In the genomic region with DNA sequence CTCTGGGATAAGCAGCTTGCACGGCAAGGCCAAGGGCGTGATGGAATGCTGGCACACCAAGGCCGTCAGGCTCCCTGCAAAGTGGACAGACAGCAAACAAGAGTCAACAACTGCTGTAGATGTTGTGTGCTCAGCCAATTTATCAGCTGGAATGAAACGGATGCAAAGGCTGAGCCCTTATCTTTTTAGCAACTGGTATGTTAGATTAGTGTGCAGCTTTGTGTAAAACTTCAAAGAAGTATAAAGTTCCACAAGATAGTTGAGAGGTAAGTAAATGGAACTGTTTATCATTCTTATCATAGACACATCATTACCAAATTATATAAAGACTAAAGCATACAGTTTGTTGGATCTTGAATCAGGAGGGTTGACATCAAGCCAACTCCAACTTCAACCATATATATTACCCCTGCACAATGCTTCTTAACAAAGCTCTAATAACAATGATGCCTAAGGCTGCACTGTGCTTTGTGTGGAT, we compare ENCODE assay signal across 1 cellular context.
TF ChIP-seq lines count a peak whose summit lies in the region.

No MANE protein-coding gene starts in this region.

TF ChIP-seq in HepG2, 621 proteins besides CTCF, POLR2A, EP300 and RAD21 (continued from another document and continues in another):
- TF ChIP-seq, protein P1, sequence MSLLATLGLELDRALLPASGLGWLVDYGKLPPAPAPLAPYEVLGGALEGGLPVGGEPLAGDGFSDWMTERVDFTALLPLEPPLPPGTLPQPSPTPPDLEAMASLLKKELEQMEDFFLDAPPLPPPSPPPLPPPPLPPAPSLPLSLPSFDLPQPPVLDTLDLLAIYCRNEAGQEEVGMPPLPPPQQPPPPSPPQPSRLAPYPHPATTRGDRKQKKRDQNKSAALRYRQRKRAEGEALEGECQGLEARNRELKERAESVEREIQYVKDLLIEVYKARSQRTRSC (CRISPR knock-in tag; IDR thresholded peaks at IDR 0.05; ENCODE audit: low read depth) = no peak
- TF ChIP-seq YEATS2 (CRISPR knock-in tag; IDR thresholded peaks at IDR 0.05; ENCODE audit: borderline replicate concordance) = no peak
- TF ChIP-seq, protein P2, sequence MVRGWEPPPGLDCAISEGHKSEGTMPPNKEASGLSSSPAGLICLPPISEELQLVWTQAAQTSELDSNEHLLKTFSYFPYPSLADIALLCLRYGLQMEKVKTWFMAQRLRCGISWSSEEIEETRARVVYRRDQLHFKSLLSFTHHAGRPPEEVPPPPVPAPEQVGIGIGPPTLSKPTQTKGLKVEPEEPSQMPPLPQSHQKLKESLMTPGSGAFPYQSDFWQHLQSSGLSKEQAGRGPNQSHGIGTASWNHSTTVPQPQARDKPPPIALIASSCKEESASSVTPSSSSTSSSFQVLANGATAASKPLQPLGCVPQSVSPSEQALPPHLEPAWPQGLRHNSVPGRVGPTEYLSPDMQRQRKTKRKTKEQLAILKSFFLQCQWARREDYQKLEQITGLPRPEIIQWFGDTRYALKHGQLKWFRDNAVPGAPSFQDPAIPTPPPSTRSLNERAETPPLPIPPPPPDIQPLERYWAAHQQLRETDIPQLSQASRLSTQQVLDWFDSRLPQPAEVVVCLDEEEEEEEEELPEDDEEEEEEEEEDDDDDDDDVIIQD (CRISPR knock-in tag; IDR thresholded peaks at IDR 0.05; ENCODE audit: low read depth) = no peak
- TF ChIP-seq JUND (CRISPR knock-in tag; IDR thresholded peaks at IDR 0.05) = peak; percentile 12
- peak; percentile 34; the same call in 1 of the 2 replicates for TF ChIP-seq DMAP1 (CRISPR knock-in tag; IDR thresholded peaks at IDR 0.05)
- TF ChIP-seq MXD1 (CRISPR knock-in tag; IDR thresholded peaks at IDR 0.05) = no peak
- TF ChIP-seq, protein P3, sequence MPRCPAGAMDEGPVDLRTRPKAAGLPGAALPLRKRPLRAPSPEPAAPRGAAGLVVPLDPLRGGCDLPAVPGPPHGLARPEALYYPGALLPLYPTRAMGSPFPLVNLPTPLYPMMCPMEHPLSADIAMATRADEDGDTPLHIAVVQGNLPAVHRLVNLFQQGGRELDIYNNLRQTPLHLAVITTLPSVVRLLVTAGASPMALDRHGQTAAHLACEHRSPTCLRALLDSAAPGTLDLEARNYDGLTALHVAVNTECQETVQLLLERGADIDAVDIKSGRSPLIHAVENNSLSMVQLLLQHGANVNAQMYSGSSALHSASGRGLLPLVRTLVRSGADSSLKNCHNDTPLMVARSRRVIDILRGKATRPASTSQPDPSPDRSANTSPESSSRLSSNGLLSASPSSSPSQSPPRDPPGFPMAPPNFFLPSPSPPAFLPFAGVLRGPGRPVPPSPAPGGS (CRISPR knock-in tag; IDR thresholded peaks at IDR 0.05) = no peak; the same call in 1 of the 2 replicates
- no peak for TF ChIP-seq AHDC1 (CRISPR knock-in tag; IDR thresholded peaks at IDR 0.05; ENCODE audit: borderline replicate concordance)
- TF ChIP-seq, protein P4, sequence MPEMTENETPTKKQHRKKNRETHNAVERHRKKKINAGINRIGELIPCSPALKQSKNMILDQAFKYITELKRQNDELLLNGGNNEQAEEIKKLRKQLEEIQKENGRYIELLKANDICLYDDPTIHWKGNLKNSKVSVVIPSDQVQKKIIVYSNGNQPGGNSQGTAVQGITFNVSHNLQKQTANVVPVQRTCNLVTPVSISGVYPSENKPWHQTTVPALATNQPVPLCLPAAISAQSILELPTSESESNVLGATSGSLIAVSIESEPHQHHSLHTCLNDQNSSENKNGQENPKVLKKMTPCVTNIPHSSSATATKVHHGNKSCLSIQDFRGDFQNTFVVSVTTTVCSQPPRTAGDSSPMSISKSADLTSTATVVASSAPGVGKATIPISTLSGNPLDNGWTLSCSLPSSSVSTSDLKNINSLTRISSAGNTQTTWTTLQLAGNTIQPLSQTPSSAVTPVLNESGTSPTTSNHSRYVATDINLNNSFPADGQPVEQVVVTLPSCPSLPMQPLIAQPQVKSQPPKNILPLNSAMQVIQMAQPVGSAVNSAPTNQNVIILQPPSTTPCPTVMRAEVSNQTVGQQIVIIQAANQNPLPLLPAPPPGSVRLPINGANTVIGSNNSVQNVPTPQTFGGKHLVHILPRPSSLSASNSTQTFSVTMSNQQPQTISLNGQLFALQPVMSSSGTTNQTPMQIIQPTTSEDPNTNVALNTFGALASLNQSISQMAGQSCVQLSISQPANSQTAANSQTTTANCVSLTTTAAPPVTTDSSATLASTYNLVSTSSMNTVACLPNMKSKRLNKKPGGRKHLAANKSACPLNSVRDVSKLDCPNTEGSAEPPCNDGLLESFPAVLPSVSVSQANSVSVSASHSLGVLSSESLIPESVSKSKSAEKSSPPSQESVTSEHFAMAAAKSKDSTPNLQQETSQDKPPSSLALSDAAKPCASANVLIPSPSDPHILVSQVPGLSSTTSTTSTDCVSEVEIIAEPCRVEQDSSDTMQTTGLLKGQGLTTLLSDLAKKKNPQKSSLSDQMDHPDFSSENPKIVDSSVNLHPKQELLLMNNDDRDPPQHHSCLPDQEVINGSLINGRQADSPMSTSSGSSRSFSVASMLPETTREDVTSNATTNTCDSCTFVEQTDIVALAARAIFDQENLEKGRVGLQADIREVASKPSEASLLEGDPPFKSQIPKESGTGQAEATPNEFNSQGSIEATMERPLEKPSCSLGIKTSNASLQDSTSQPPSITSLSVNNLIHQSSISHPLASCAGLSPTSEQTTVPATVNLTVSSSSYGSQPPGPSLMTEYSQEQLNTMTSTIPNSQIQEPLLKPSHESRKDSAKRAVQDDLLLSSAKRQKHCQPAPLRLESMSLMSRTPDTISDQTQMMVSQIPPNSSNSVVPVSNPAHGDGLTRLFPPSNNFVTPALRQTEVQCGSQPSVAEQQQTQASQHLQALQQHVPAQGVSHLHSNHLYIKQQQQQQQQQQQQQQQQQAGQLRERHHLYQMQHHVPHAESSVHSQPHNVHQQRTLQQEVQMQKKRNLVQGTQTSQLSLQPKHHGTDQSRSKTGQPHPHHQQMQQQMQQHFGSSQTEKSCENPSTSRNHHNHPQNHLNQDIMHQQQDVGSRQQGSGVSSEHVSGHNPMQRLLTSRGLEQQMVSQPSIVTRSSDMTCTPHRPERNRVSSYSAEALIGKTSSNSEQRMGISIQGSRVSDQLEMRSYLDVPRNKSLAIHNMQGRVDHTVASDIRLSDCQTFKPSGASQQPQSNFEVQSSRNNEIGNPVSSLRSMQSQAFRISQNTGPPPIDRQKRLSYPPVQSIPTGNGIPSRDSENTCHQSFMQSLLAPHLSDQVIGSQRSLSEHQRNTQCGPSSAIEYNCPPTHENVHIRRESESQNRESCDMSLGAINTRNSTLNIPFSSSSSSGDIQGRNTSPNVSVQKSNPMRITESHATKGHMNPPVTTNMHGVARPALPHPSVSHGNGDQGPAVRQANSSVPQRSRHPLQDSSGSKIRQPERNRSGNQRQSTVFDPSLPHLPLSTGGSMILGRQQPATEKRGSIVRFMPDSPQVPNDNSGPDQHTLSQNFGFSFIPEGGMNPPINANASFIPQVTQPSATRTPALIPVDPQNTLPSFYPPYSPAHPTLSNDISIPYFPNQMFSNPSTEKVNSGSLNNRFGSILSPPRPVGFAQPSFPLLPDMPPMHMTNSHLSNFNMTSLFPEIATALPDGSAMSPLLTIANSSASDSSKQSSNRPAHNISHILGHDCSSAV (CRISPR knock-in tag; IDR thresholded peaks at IDR 0.05; ENCODE audit: borderline replicate concordance) = no peak
- no peak for TF ChIP-seq KDM5B (CRISPR knock-in tag; IDR thresholded peaks at IDR 0.05; ENCODE audit: borderline replicate concordance)
- no peak; the same call in 1 of the 2 replicates for TF ChIP-seq MYC (CRISPR knock-in tag; IDR thresholded peaks at IDR 0.05; ENCODE audit: borderline replicate concordance)
- TF ChIP-seq ATF2 (CRISPR knock-in tag; IDR thresholded peaks at IDR 0.05) = peak; percentile 65; the same call in 1 of the 2 replicates
- no peak for TF ChIP-seq PRPF4 (IDR thresholded peaks at IDR 0.05; ENCODE audit: low read depth, low read length, poor library complexity, severe bottlenecking)
- TF ChIP-seq RARA (CRISPR knock-in tag; IDR thresholded peaks at IDR 0.05) = peak; percentile 70
- TF ChIP-seq, protein P5, sequence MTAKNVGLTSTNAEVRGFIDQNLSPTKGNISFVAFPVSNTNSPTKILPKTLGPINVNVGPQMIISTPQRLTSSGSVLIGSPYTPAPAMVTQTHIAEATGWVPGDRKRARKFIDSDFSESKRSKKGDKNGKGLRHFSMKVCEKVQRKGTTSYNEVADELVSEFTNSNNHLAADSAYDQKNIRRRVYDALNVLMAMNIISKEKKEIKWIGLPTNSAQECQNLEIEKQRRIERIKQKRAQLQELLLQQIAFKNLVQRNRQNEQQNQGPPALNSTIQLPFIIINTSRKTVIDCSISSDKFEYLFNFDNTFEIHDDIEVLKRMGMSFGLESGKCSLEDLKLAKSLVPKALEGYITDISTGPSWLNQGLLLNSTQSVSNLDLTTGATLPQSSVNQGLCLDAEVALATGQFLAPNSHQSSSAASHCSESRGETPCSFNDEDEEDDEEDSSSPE (CRISPR knock-in tag; IDR thresholded peaks at IDR 0.05) = no peak
- TF ChIP-seq, protein P6, sequence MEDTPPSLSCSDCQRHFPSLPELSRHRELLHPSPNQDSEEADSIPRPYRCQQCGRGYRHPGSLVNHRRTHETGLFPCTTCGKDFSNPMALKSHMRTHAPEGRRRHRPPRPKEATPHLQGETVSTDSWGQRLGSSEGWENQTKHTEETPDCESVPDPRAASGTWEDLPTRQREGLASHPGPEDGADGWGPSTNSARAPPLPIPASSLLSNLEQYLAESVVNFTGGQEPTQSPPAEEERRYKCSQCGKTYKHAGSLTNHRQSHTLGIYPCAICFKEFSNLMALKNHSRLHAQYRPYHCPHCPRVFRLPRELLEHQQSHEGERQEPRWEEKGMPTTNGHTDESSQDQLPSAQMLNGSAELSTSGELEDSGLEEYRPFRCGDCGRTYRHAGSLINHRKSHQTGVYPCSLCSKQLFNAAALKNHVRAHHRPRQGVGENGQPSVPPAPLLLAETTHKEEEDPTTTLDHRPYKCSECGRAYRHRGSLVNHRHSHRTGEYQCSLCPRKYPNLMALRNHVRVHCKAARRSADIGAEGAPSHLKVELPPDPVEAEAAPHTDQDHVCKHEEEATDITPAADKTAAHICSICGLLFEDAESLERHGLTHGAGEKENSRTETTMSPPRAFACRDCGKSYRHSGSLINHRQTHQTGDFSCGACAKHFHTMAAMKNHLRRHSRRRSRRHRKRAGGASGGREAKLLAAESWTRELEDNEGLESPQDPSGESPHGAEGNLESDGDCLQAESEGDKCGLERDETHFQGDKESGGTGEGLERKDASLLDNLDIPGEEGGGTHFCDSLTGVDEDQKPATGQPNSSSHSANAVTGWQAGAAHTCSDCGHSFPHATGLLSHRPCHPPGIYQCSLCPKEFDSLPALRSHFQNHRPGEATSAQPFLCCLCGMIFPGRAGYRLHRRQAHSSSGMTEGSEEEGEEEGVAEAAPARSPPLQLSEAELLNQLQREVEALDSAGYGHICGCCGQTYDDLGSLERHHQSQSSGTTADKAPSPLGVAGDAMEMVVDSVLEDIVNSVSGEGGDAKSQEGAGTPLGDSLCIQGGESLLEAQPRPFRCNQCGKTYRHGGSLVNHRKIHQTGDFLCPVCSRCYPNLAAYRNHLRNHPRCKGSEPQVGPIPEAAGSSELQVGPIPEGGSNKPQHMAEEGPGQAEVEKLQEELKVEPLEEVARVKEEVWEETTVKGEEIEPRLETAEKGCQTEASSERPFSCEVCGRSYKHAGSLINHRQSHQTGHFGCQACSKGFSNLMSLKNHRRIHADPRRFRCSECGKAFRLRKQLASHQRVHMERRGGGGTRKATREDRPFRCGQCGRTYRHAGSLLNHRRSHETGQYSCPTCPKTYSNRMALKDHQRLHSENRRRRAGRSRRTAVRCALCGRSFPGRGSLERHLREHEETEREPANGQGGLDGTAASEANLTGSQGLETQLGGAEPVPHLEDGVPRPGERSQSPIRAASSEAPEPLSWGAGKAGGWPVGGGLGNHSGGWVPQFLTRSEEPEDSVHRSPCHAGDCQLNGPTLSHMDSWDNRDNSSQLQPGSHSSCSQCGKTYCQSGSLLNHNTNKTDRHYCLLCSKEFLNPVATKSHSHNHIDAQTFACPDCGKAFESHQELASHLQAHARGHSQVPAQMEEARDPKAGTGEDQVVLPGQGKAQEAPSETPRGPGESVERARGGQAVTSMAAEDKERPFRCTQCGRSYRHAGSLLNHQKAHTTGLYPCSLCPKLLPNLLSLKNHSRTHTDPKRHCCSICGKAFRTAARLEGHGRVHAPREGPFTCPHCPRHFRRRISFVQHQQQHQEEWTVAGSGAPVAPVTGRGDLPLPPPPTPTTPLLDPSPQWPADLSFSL (CRISPR knock-in tag; IDR thresholded peaks at IDR 0.05) = peak; percentile 71
